Comparison of ENCODE assay signal across 12 cellular contexts in the genomic region with DNA sequence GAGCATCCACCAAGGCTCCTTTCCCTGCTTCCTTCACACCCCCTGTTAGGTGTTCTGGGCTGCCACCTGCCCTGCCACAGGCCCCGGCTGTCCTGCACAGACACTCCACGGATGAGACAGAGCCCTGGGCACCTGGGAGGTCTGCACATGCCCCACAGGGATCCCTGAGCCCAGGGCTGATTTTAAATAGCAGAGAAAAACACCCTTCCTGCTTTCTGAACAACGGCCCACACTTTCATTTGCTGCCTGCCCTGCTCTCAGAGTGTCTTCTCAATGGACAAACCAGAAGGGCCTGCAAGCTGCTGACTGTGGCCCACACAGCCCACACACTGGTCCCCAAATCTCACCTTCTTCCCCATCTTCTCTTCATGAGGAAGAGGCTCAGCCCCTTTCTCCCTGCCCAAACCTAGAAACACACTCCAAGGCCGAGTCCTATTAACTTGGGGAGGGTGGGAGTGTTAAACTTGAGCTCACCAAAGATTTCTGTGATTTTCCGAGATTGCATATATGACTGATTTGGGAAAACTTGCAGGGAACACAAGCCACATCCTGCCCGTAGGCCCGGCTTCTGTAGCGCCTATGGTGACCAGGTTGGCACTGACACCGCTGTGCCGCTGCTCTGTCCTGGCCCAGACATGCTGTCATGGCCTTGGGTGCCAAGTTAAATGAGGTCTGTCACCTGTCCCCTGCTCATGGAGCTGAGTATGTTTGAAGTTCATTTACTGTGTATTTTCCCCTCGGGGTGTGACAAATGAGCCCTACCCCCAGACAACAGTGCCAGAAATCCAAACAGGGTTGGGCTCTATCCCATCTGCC. TPM values are rescaled to one million over a fixed set of nuclear protein-coding genes. Genes with fewer than 3 reads are reported as not detected.
DNase-seq lines count a peak whose midpoint lies in the region; ATAC-seq and TF ChIP-seq lines count a peak whose summit lies in the region.
"Had no signal": no experiment of that assay in that cellular context is flagged by ENCODE, and none has a peak within 500 bp of the region (broad histone marks: within the 10 kb centered on the region; RNA-seq: fewer than 3 reads in every experiment).

No MANE protein-coding gene starts in this region.

- peak overlapping the region; percentile 2 for H3K27ac Mint-ChIP-seq in activated CD8-positive, alpha-beta memory T cell treated with anti-CD3 and anti-CD28 coated beads, Interleukin-2, amount 10 ng/mL, durations not matched to agents 7 days and 5 days
- H3K27ac Mint-ChIP-seq in WTC11: no peak overlapping the region
- H3K27ac Mint-ChIP-seq: activated T-helper 1 cell treated with anti-CD3 and anti-CD28 coated beads, Interleukin-12 subunit alpha, Interleukin-12 subunit beta, Interleukin-2, Interleukin-4 antibody, amounts not matched to agents 30 ng/mL and 10 ng/mL and 1 ng/mL, durations not matched to agents 14 hours and 24 hours and 36 hours had no signal

- peaks cover 17% of the 10 kb centered on the region for H3K4me1 ChIP-seq in thymus (ENCODE audit: control insufficient read depth, insufficient read depth, low read length)

- no peak overlapping the region for H3K4me3 Mint-ChIP-seq in activated CD8-positive, alpha-beta memory T cell treated with anti-CD3 and anti-CD28 coated beads, Interleukin-2, amount 10 ng/mL, durations not matched to agents 7 days and 5 days
- H3K4me3 Mint-ChIP-seq in WTC11: no peak overlapping the region
- H3K4me3 Mint-ChIP-seq: activated T-helper 1 cell treated with anti-CD3 and anti-CD28 coated beads, Interleukin-12 subunit alpha, Interleukin-12 subunit beta, Interleukin-2, Interleukin-4 antibody, amounts not matched to agents 30 ng/mL and 10 ng/mL and 1 ng/mL, durations not matched to agents 14 hours and 24 hours and 36 hours had no signal

- 91% methylated on average over 11 of the region's 11 CpGs for WGBS in thymus

- H3K36me3 Mint-ChIP-seq in activated CD8-positive, alpha-beta memory T cell treated with anti-CD3 and anti-CD28 coated beads, Interleukin-2, amount 10 ng/mL, durations not matched to agents 7 days and 5 days: peaks cover 2% of the 10 kb centered on the region
- no peaks in the 10 kb centered on the region for H3K36me3 Mint-ChIP-seq in WTC11

- H3K4me3 ChIP-seq in thymus (ENCODE audit: low read length): no peak overlapping the region
- H3K4me3 ChIP-seq: ovary had no signal

- no peaks in the 10 kb centered on the region for H3K27me3 Mint-ChIP-seq in activated CD8-positive, alpha-beta memory T cell treated with anti-CD3 and anti-CD28 coated beads, Interleukin-2, amount 10 ng/mL, durations not matched to agents 7 days and 5 days
- no peaks in the 10 kb centered on the region; the same call in 1 of the 2 replicates for H3K27me3 Mint-ChIP-seq in WTC11 (ENCODE audit: low read depth)

- H3K27me3 ChIP-seq in layer of hippocampus (ENCODE audit: control insufficient read depth, insufficient read depth, low read length) (no peaks in the 10 kb centered on the region), thymus (ENCODE audit: control insufficient read depth, insufficient read depth) (no peaks in the 10 kb centered on the region)
- H3K27me3 ChIP-seq: ovary had no signal

- H3K9me3 ChIP-seq in thymus (ENCODE audit: control insufficient read depth): no peaks in the 10 kb centered on the region
- H3K9me3 ChIP-seq: ovary had no signal

- CTCF ChIA-PET in activated CD8-positive, alpha-beta memory T cell treated with anti-CD3 and anti-CD28 coated beads, Interleukin-2, amount 10 ng/mL, durations not matched to agents 7 days and 5 days (lab: Charles Lee): interaction anchor here (1.5 kb wide), 1 partner anchor 46 kb away, joined by 3 read pairs; no protein-coding TSS in a partner anchor
- CTCF ChIA-PET in WTC11 (lab: Charles Lee): interaction anchor here (1.0 to 2.0 kb wide), 2 partner anchors 24 to 79 kb away, joined by 3 to 6 read pairs; no protein-coding TSS in a partner anchor

- H3K36me3 ChIP-seq in thymus (ENCODE audit: control insufficient read depth, insufficient read depth): no peaks in the 10 kb centered on the region
- H3K36me3 ChIP-seq: ovary had no signal

- DNase-seq in activated CD8-positive, alpha-beta memory T cell treated with anti-CD3 and anti-CD28 coated beads, Interleukin-2, amount 10 ng/mL, durations not matched to agents 7 days and 5 days: peak; percentile 34
- no peak for DNase-seq in activated CD8-positive, alpha-beta memory T cell treated with anti-CD3 and anti-CD28 coated beads for 24 hours
- DNase-seq in WTC11 (ENCODE audit: low spot score): peak; percentile 3
- no peak for DNase-seq in iPS-NIHi7 (ENCODE audit: extremely low spot score)
- DNase-seq: effector memory CD4-positive, alpha-beta T cell; T-helper 9 cell had no signal

- H3K4me1 Mint-ChIP-seq in activated CD8-positive, alpha-beta memory T cell treated with anti-CD3 and anti-CD28 coated beads, Interleukin-2, amount 10 ng/mL, durations not matched to agents 7 days and 5 days: peaks cover 5% of the 10 kb centered on the region
- peaks cover 10% of the 10 kb centered on the region; the same call in 1 of the 2 replicates for H3K4me1 Mint-ChIP-seq in WTC11

- ATAC-seq in activated CD8-positive, alpha-beta memory T cell treated with anti-CD3 and anti-CD28 coated beads, Interleukin-2, amount 10 ng/mL, durations not matched to agents 7 days and 5 days: no peak
- ATAC-seq in WTC11 (no peak), HG03571 (IDR thresholded peaks at IDR 0.05; ENCODE audit: unreplicated experiment) (no peak), HG03378 (IDR thresholded peaks at IDR 0.05; ENCODE audit: unreplicated experiment) (no peak)

- POLR2A ChIA-PET in WTC11 (lab: Charles Lee): no interaction called here

- peak overlapping the region; percentile 96 for H3K27ac ChIP-seq in layer of hippocampus (ENCODE audit: low read depth, low read length)
- peak overlapping the region; percentile 26 for H3K27ac ChIP-seq in thymus (ENCODE audit: low read depth)
- H3K27ac ChIP-seq: ovary had no signal

- no peak for TF ChIP-seq CTCF in WTC11 (IDR thresholded peaks at IDR 0.05)

- no peaks in the 10 kb centered on the region for H3K9me3 Mint-ChIP-seq in activated CD8-positive, alpha-beta memory T cell treated with anti-CD3 and anti-CD28 coated beads, Interleukin-2, amount 10 ng/mL, durations not matched to agents 7 days and 5 days (ENCODE audit: low read depth)
- H3K9me3 Mint-ChIP-seq in WTC11: peaks cover 14% of the 10 kb centered on the region
- H3K9me3 Mint-ChIP-seq: activated T-helper 1 cell treated with anti-CD3 and anti-CD28 coated beads, Interleukin-12 subunit alpha, Interleukin-12 subunit beta, Interleukin-2, Interleukin-4 antibody, amounts not matched to agents 30 ng/mL and 10 ng/mL and 1 ng/mL, durations not matched to agents 14 hours and 24 hours and 36 hours had no signal

TF ChIP-seq in WTC11, 78 proteins besides CTCF, POLR2A, EP300 and RAD21 (continues in another document):
- TF ChIP-seq ZNF416 (CRISPR knock-in tag; IDR thresholded peaks at IDR 0.05) (no peak), TEAD4 (CRISPR knock-in tag; IDR thresholded peaks at IDR 0.05) (no peak), FOXJ3 (CRISPR knock-in tag; IDR thresholded peaks at IDR 0.05; ENCODE audit: borderline replicate concordance) (no peak), HMGA2 (CRISPR knock-in tag; IDR thresholded peaks at IDR 0.05) (no peak), PREB (CRISPR knock-in tag; IDR thresholded peaks at IDR 0.05; ENCODE audit: borderline replicate concordance) (no peak), GRHL2 (CRISPR knock-in tag; IDR thresholded peaks at IDR 0.05; ENCODE audit: insufficient replicate concordance, severe bottlenecking) (no peak), USF2 (CRISPR knock-in tag; IDR thresholded peaks at IDR 0.05) (no peak), EMX1 (CRISPR knock-in tag; IDR thresholded peaks at IDR 0.05) (no peak), SP1 (CRISPR knock-in tag; conservative IDR thresholded peaks at IDR 0.05) (no peak)
- TF ChIP-seq, protein P1, sequence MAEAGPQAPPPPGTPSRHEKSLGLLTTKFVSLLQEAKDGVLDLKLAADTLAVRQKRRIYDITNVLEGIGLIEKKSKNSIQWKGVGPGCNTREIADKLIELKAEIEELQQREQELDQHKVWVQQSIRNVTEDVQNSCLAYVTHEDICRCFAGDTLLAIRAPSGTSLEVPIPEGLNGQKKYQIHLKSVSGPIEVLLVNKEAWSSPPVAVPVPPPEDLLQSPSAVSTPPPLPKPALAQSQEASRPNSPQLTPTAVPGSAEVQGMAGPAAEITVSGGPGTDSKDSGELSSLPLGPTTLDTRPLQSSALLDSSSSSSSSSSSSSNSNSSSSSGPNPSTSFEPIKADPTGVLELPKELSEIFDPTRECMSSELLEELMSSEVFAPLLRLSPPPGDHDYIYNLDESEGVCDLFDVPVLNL (CRISPR knock-in tag; IDR thresholded peaks at IDR 0.05; ENCODE audit: borderline replicate concordance, low read depth): no peak
- TF ChIP-seq, protein P2, sequence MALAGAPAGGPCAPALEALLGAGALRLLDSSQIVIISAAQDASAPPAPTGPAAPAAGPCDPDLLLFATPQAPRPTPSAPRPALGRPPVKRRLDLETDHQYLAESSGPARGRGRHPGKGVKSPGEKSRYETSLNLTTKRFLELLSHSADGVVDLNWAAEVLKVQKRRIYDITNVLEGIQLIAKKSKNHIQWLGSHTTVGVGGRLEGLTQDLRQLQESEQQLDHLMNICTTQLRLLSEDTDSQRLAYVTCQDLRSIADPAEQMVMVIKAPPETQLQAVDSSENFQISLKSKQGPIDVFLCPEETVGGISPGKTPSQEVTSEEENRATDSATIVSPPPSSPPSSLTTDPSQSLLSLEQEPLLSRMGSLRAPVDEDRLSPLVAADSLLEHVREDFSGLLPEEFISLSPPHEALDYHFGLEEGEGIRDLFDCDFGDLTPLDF (CRISPR knock-in tag; IDR thresholded peaks at IDR 0.05): no peak

RNA-seq across cellular contexts. Expression of gene KLF13, which starts 47.2 kb away (rescaled TPM):
- 100 to 1,000 TPM; 163 to 206 TPM for total RNA-seq in activated CD8-positive, alpha-beta memory T cell treated with anti-CD3 and anti-CD28 coated beads, Interleukin-2, amount 10 ng/mL, durations not matched to agents 7 days and 5 days
- 36.9 to 38.1 TPM (median 37.2 TPM) in 3 replicates for total RNA-seq in WTC11 (2021)
- polyA plus RNA-seq in thymus: 107 TPM

Comparison
In these comparisons a context has a peak if more than half of its experiments do, and no peak if none do; other contexts are left out.
1. DNase-seq: peak in activated CD8-positive, alpha-beta memory T cell treated with anti-CD3 and anti-CD28 coated beads, Interleukin-2, amount 10 ng/mL, durations not matched to agents 7 days and 5 days (single experiment) and WTC11 (single experiment); none in activated CD8-positive, alpha-beta memory T cell treated with anti-CD3 and anti-CD28 coated beads for 24 hours (single experiment) and iPS-NIHi7 (single experiment).